Comparison of ENCODE assay signal across 8 cellular contexts in the genomic region with DNA sequence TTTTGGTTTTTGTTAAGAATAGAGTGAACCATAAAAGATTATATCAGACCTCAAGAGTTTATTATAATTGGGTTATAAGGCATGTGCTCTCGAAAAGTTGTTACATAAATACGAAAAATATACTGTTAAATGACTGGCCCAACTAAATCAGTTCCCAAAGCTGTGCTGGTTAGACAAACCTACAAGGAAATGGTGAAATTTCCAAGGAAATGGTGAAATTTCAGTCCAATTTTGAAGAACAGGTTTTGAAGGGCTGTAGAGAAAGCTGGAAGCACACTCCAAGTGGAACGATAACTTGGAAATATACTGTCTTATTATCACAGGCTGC. TPM values are rescaled to one million over a fixed set of nuclear protein-coding genes. Genes with fewer than 3 reads are reported as not detected.
A peak's percentile ranks its signal among the peaks of the same experiment; 100 is the strongest.
DNase-seq lines count a peak whose midpoint lies in the region; TF ChIP-seq lines count a peak whose summit lies in the region.

No MANE protein-coding gene starts in this region.

- H3K4me3 ChIP-seq in GM12864 (ENCODE audit: low read depth, low read length) (peak overlapping the region; percentile 85), iPS-15b (ENCODE audit: low read depth, low read length) (peak overlapping the region; percentile 96), spleen (peak overlapping the region; percentile 71 to 96 (median 80))

- DNase-seq in GM12864 (ENCODE audit: low read depth) (no peak), spleen (no peak), posterior vena cava (ENCODE audit: low spot score) (no peak), OCI-M1 (lab: John Stamatoyannopoulos, UW) (no peak), NCI-H2171 treated with DMSO at 0.1 percent for 48 hours (lab: John Stamatoyannopoulos, UW) (no peak)
- no peak for DNase-seq in stimulated activated CD4-positive, alpha-beta T cell treated with anti-CD3 and anti-CD28 coated beads, Interleukin-15, amount 100 ng/mL, for 24 hours

- H3K27me3 ChIP-seq in iPS-15b (ENCODE audit: control insufficient read depth, insufficient read depth, low read length) (no peaks in the 10 kb centered on the region), spleen (replicated peaks in 1 of 7) (no peaks in the 10 kb centered on the region)

- TF ChIP-seq CTCF in GM12864 (IDR thresholded peaks at IDR 0.05; ENCODE audit: low read depth, low read length, missing control alignments) (no peak), VCaP (conservative IDR thresholded peaks at IDR 0.05) (no peak), spleen (IDR thresholded peaks at IDR 0.05 in 8 of 11, conservative IDR thresholded peaks at IDR 0.05 in 3 of 11) (no peak)

- WGBS in spleen, 5 donors, result 2 to 7% (median 4%) methylated on average over 3 of the region's 3 CpGs

- no peak for TF ChIP-seq POLR2A in spleen (IDR thresholded peaks at IDR 0.05)

- H3K4me1 ChIP-seq in iPS-15b (ENCODE audit: control insufficient read depth, insufficient read depth, low read length) (peaks cover 14% of the 10 kb centered on the region), spleen (peaks cover 6 to 55% (median 30%) of the 10 kb centered on the region in 6 donors)

- H3K9ac ChIP-seq in iPS-15b (ENCODE audit: low read depth, low read length), result peak overlapping the region; percentile 97

- H3K36me3 ChIP-seq in iPS-15b (ENCODE audit: control insufficient read depth, insufficient read depth, low read length), result no peaks in the 10 kb centered on the region
- peaks cover 0 to 18% (median 2%) of the 10 kb centered on the region in 6 donors for H3K36me3 ChIP-seq in spleen

- H3K9me3 ChIP-seq in iPS-15b (ENCODE audit: control insufficient read depth, insufficient read depth, low read length) (no peaks in the 10 kb centered on the region), spleen (no peaks in the 10 kb centered on the region)

- H3K27ac ChIP-seq in VCaP, result peak overlapping the region; percentile 93
- peak overlapping the region; percentile 70 to 90 (median 81) for H3K27ac ChIP-seq in spleen

- intact Hi-C loops in spleen (cut with DNase I; ENCODE audit: low total_unique reads) (loop anchor here (10.0 kb wide), 1 partner anchor 1279 kb away; a partner anchor contains a TSS), posterior vena cava (cut with DNase I) (no loop called here)

RNA-seq across cellular contexts. Expression of a gene that starts 0.4 kb away (rescaled TPM):
- total RNA-seq in spleen (10 to 100 TPM; 18.4 to 37.7 (median 23.8) TPM), posterior vena cava (10 to 100 TPM; 19.8 to 22.4 TPM)
- polyA plus RNA-seq in spleen, result 10 to 100 TPM; 10.7 to 16.5 (median 11.1) TPM

RNA-seq across cellular contexts. Expression of a gene that starts 29.4 kb away (rescaled TPM):
- 10 to 100 TPM; 13.4 to 18.6 (median 16.0) TPM for total RNA-seq in spleen
- polyA plus RNA-seq in spleen, result 1 to 10 TPM; 5.0 to 8.5 (median 6.3) TPM
- 10 to 100 TPM; 22.5 to 28.4 TPM for total RNA-seq in posterior vena cava
